12 cellular contexts compared by ENCODE assay signal in the genomic region with DNA sequence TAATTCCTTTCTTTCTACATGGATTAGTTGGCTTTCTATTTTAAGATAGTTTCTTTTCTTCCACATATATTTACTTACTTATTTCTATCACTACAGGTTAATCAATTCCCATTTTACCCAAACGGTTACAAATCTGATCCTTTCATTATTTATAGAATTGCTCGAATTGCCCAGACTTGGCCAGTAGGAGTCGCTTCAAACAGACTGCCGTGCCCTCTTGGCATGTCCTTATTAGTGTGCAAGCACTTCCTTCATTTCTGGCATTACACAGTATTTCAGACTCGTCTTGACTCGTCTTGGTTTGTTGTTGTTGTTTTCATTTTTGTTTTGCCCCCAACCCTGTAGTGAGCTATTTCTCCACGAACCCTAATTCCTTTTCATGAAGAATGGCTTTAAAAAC.
DNase-seq lines count a peak whose midpoint lies in the region; ATAC-seq and TF ChIP-seq lines count a peak whose summit lies in the region.
"Had no signal": no experiment of that assay in that cellular context is flagged by ENCODE, and none has a peak within 500 bp of the region (broad histone marks: within the 10 kb centered on the region; RNA-seq: fewer than 3 reads in every experiment).

No MANE protein-coding gene starts in this region.

- peaks cover 3% of the 10 kb centered on the region for H3K9me3 Mint-ChIP-seq in activated CD8-positive, alpha-beta memory T cell treated with anti-CD3 and anti-CD28 coated beads, Interleukin-2, amount 10 ng/mL, durations not matched to agents 7 days and 5 days (ENCODE audit: low read depth)

- no peak for TF ChIP-seq CTCF in omental fat pad (IDR thresholded peaks at IDR 0.05)

- no peak overlapping the region for H3K4me3 Mint-ChIP-seq in T-helper 17 cell
- no peak overlapping the region for H3K4me3 Mint-ChIP-seq in activated CD8-positive, alpha-beta memory T cell treated with anti-CD3 and anti-CD28 coated beads, Interleukin-2, amount 10 ng/mL, durations not matched to agents 7 days and 5 days

- peak; percentile 50 for ATAC-seq in T-helper 17 cell
- ATAC-seq in omental fat pad (ENCODE audit: low FRiP score), result no peak
- ATAC-seq in activated CD8-positive, alpha-beta memory T cell treated with anti-CD3 and anti-CD28 coated beads, Interleukin-2, amount 10 ng/mL, durations not matched to agents 7 days and 5 days, result no peak

- peaks cover 3% of the 10 kb centered on the region for H3K36me3 Mint-ChIP-seq in T-helper 17 cell (ENCODE audit: low read depth)
- peaks cover 63% of the 10 kb centered on the region for H3K36me3 Mint-ChIP-seq in activated CD8-positive, alpha-beta memory T cell treated with anti-CD3 and anti-CD28 coated beads, Interleukin-2, amount 10 ng/mL, durations not matched to agents 7 days and 5 days

- no peaks in the 10 kb centered on the region for H3K27me3 Mint-ChIP-seq in T-helper 17 cell
- H3K27me3 Mint-ChIP-seq in activated CD8-positive, alpha-beta memory T cell treated with anti-CD3 and anti-CD28 coated beads, Interleukin-2, amount 10 ng/mL, durations not matched to agents 7 days and 5 days, result no peaks in the 10 kb centered on the region

- peaks cover 3% of the 10 kb centered on the region for H3K4me1 Mint-ChIP-seq in T-helper 17 cell
- peaks cover 2% of the 10 kb centered on the region for H3K4me1 Mint-ChIP-seq in activated CD8-positive, alpha-beta memory T cell treated with anti-CD3 and anti-CD28 coated beads, Interleukin-2, amount 10 ng/mL, durations not matched to agents 7 days and 5 days

- DNase-seq in ELR (ENCODE audit: low read depth) (peak; percentile 29), HT1080 (ENCODE audit: low read depth) (peak; percentile 11), T-helper 17 cell (no peak), iPS-NIHi11 (ENCODE audit: low spot score) (peak; percentile 35), DMS79 treated with DMSO at 0.1 percent for 48 hours (lab: John Stamatoyannopoulos, UW) (no peak), SHP77 (lab: John Stamatoyannopoulos, UW) (no peak), omental fat pad (ENCODE audit: low spot score) (no peak)
- no peak for DNase-seq in activated CD8-positive, alpha-beta memory T cell treated with anti-CD3 and anti-CD28 coated beads, Interleukin-2, amount 10 ng/mL, durations not matched to agents 7 days and 5 days
- DNase-seq: activated T-cell treated with anti-CD3 and anti-CD28 coated beads, Interleukin-2, amount 50 U/mL, for 1 hour; central memory CD4-positive, alpha-beta T cell; DMS79; NCI-H2171 had no signal

- H3K27ac Mint-ChIP-seq in T-helper 17 cell, result no peak overlapping the region
- H3K27ac Mint-ChIP-seq in activated CD8-positive, alpha-beta memory T cell treated with anti-CD3 and anti-CD28 coated beads, Interleukin-2, amount 10 ng/mL, durations not matched to agents 7 days and 5 days, result no peak overlapping the region

- CTCF ChIA-PET in activated CD8-positive, alpha-beta memory T cell treated with anti-CD3 and anti-CD28 coated beads, Interleukin-2, amount 10 ng/mL, durations not matched to agents 7 days and 5 days (lab: Charles Lee), result interaction anchor here (1.8 kb wide), 1 partner anchor 9 kb away, joined by 6 read pairs; no protein-coding TSS in a partner anchor

- H3K9me3 ChIP-seq in T-helper 17 cell (ENCODE audit: control insufficient read depth, low read length, poor library complexity, severe bottlenecking), result no peaks in the 10 kb centered on the region

Comparison
In these comparisons a context has a peak if more than half of its experiments do, and no peak if none do; other contexts are left out.
1. DNase-seq: peak in ELR (single experiment), HT1080 (single experiment) and iPS-NIHi11 (single experiment); none in T-helper 17 cell (0 of 3), DMS79 treated with DMSO at 0.1 percent for 48 hours (single experiment), SHP77 (0 of 2), omental fat pad (single experiment) and activated CD8-positive, alpha-beta memory T cell treated with anti-CD3 and anti-CD28 coated beads, Interleukin-2, amount 10 ng/mL, durations not matched to agents 7 days and 5 days (single experiment).